In genomic region chr6:97215157-97215769, GRCh38 we compare ENCODE assay signal across 8 cellular contexts.
DNase-seq lines count a peak whose midpoint lies in the region; ATAC-seq and TF ChIP-seq lines count a peak whose summit lies in the region.

No MANE protein-coding gene starts in this region.

- POLR2A ChIA-PET in HEK293 (lab: Yijun Ruan, JAX): interaction anchor here (1.3 to 1.4 kb wide), 3 partner anchors 12 to 68 kb away, joined by 3 to 4 read pairs (median 4); partner anchors contain the start of gene MMS22L

- no peak for TF ChIP-seq CTCF in HEK293 (tag by site-specific recombination; IDR thresholded peaks at IDR 0.05)

- no peak overlapping the region for H3K27ac ChIP-seq in HEK293 (ENCODE audit: extremely low read depth, low read depth, low read length)

- H3K4me3 ChIP-seq in HEK293 (ENCODE audit: low read depth, low read length): no peak overlapping the region

- CTCF ChIA-PET in HEK293 (lab: Yijun Ruan, JAX): interaction anchor here (0.6 to 2.8 kb wide), 37 partner anchors 9 to 1721 kb away, joined by 3 to 32 read pairs (median 4); no protein-coding TSS in a partner anchor

- H3K4me1 ChIP-seq in HEK293 (ENCODE audit: control insufficient read depth, insufficient read depth, low read length): no peaks in the 10 kb centered on the region

- H3K9me3 ChIP-seq in HEK293 (ENCODE audit: control insufficient read depth, insufficient read depth, low read depth, low read length): no peaks in the 10 kb centered on the region

- DNase-seq in AML-193 (lab: John Stamatoyannopoulos, UW) (peak; percentile 40 to 43), foreskin melanocyte (peak; percentile 16), renal cortical epithelial cell (ENCODE audit: low read depth) (peak; percentile 70), SHP77 treated with DMSO at 0.1 percent for 48 hours (lab: John Stamatoyannopoulos, UW) (no peak)
- no peak for DNase-seq in stimulated activated CD4-positive, alpha-beta T cell treated with anti-CD3 and anti-CD28 coated beads, Interleukin-2, amount 100 ng/mL, for 48 hours

- H3K36me3 ChIP-seq in HEK293 (ENCODE audit: control insufficient read depth in 2 of 2, insufficient read depth in 1 of 2, low read length in 2 of 2): peaks cover 0 to 31% of the 10 kb centered on the region in 2 experiments; a peak in 1 of 3 replicates

- peak; percentile 98 for ATAC-seq in SK-N-SH treated with all-trans-retinoic acid at 6 μM for 48 hours
- no peak for ATAC-seq in GM18909 (IDR thresholded peaks at IDR 0.05; ENCODE audit: poor library complexity, unreplicated experiment)

TF ChIP-seq in HEK293, 187 proteins besides CTCF, POLR2A, EP300 and RAD21 (continues in another document):
- TF ChIP-seq ZXDB (tag by site-specific recombination; IDR thresholded peaks at IDR 0.05) (peak; percentile 45; the same call in 1 of the 2 replicates), ZBTB17 (tag by site-specific recombination; IDR thresholded peaks at IDR 0.05) (peak; percentile 62), ZNF394 (tag by site-specific recombination; IDR thresholded peaks at IDR 0.05; ENCODE audit: borderline replicate concordance) (peak; percentile 59; the same call in 1 of the 2 replicates), BCL11A (tag by site-specific recombination; IDR thresholded peaks at IDR 0.05; ENCODE audit: low read depth) (0 out of 2 replicates have a peak, but pooled peaks have one; percentile 21), GLIS2 (tag by site-specific recombination; IDR thresholded peaks at IDR 0.05) (no peak), OSR2 (tag by site-specific recombination; IDR thresholded peaks at IDR 0.05) (peak; percentile 97), PRDM4 (tag by site-specific recombination; IDR thresholded peaks at IDR 0.05) (peak; percentile 63), ZNF146 (tag by site-specific recombination; IDR thresholded peaks at IDR 0.05) (0 out of 2 replicates have a peak, but pooled peaks have one; percentile 28), TRIM28 (IDR thresholded peaks at IDR 0.05; ENCODE audit: borderline replicate concordance, low read length) (peak; percentile 95), ZNF10 (tag by site-specific recombination; IDR thresholded peaks at IDR 0.05) (peak; percentile 70), KLF8 (tag by site-specific recombination; IDR thresholded peaks at IDR 0.05) (peak; percentile 28), ZNF843 (tag by site-specific recombination; IDR thresholded peaks at IDR 0.05) (peak; percentile 87)
- TF ChIP-seq, protein P1, sequence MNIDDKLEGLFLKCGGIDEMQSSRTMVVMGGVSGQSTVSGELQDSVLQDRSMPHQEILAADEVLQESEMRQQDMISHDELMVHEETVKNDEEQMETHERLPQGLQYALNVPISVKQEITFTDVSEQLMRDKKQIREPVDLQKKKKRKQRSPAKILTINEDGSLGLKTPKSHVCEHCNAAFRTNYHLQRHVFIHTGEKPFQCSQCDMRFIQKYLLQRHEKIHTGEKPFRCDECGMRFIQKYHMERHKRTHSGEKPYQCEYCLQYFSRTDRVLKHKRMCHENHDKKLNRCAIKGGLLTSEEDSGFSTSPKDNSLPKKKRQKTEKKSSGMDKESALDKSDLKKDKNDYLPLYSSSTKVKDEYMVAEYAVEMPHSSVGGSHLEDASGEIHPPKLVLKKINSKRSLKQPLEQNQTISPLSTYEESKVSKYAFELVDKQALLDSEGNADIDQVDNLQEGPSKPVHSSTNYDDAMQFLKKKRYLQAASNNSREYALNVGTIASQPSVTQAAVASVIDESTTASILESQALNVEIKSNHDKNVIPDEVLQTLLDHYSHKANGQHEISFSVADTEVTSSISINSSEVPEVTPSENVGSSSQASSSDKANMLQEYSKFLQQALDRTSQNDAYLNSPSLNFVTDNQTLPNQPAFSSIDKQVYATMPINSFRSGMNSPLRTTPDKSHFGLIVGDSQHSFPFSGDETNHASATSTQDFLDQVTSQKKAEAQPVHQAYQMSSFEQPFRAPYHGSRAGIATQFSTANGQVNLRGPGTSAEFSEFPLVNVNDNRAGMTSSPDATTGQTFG (tag by site-specific recombination; IDR thresholded peaks at IDR 0.05; ENCODE audit: borderline replicate concordance): no peak

TF ChIP-seq in SK-N-SH treated with all-trans-retinoic acid at 6 μM for 48 hours, 23 proteins besides CTCF, POLR2A, EP300 and RAD21:
- TF ChIP-seq, protein P2, sequence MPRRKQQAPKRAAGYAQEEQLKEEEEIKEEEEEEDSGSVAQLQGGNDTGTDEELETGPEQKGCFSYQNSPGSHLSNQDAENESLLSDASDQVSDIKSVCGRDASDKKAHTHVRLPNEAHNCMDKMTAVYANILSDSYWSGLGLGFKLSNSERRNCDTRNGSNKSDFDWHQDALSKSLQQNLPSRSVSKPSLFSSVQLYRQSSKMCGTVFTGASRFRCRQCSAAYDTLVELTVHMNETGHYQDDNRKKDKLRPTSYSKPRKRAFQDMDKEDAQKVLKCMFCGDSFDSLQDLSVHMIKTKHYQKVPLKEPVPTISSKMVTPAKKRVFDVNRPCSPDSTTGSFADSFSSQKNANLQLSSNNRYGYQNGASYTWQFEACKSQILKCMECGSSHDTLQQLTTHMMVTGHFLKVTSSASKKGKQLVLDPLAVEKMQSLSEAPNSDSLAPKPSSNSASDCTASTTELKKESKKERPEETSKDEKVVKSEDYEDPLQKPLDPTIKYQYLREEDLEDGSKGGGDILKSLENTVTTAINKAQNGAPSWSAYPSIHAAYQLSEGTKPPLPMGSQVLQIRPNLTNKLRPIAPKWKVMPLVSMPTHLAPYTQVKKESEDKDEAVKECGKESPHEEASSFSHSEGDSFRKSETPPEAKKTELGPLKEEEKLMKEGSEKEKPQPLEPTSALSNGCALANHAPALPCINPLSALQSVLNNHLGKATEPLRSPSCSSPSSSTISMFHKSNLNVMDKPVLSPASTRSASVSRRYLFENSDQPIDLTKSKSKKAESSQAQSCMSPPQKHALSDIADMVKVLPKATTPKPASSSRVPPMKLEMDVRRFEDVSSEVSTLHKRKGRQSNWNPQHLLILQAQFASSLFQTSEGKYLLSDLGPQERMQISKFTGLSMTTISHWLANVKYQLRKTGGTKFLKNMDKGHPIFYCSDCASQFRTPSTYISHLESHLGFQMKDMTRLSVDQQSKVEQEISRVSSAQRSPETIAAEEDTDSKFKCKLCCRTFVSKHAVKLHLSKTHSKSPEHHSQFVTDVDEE (CRISPR knock-in tag; IDR thresholded peaks at IDR 0.05): 0 out of 2 replicates have a peak, but pooled peaks have one; percentile 40
- TF ChIP-seq ZNF70 (CRISPR knock-in tag; IDR thresholded peaks at IDR 0.05): no peak
- peak; percentile 79 for TF ChIP-seq TCF4 (CRISPR knock-in tag; IDR thresholded peaks at IDR 0.05; ENCODE audit: borderline replicate concordance)
- TF ChIP-seq, protein P3, sequence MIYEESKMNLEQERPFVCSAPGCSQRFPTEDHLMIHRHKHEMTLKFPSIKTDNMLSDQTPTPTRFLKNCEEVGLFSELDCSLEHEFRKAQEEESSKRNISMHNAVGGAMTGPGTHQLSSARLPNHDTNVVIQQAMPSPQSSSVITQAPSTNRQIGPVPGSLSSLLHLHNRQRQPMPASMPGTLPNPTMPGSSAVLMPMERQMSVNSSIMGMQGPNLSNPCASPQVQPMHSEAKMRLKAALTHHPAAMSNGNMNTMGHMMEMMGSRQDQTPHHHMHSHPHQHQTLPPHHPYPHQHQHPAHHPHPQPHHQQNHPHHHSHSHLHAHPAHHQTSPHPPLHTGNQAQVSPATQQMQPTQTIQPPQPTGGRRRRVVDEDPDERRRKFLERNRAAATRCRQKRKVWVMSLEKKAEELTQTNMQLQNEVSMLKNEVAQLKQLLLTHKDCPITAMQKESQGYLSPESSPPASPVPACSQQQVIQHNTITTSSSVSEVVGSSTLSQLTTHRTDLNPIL (CRISPR knock-in tag; IDR thresholded peaks at IDR 0.05; ENCODE audit: low read depth): no peak
TF ChIP-seq in SK-N-SH treated with all-trans-retinoic acid at 6 μM for 48 hours: peak in this region for 2.

Comparison
In these comparisons a context has a peak if more than half of its experiments do, and no peak if none do; other contexts are left out.
1. DNase-seq: peak in AML-193 (2 of 2), foreskin melanocyte (single experiment) and renal cortical epithelial cell (single experiment); none in stimulated activated CD4-positive, alpha-beta T cell treated with anti-CD3 and anti-CD28 coated beads, Interleukin-2, amount 100 ng/mL, for 48 hours (0 of 2) and SHP77 treated with DMSO at 0.1 percent for 48 hours (single experiment).